ENCODE assay signal across 10 cellular contexts in the genomic region with DNA sequence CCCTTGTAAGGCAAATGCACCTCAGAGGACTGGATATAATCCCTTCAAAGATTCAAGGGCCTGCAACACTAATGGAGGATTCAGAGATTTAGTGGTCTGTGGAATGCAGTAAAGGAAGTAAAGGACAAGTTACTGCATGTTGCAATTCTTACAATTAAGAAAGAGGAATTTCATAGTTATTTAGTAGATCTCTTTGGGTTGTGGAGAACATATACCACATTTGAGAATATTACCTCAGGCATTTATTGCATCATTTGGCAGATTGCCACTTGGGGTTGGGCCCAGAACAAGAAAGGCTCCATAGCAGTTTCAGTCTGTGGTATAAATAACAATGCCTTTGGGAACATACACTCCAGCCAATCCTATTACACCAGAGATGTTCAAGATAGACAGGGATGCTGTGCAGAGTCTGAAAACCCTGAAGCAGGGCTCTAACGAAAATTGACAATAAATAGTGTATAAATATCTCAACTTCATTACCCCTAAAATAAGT. TPM values are rescaled to one million over a fixed set of nuclear protein-coding genes. Genes with fewer than 3 reads are reported as not detected.
DNase-seq lines count a peak whose midpoint lies in the region; ATAC-seq and TF ChIP-seq lines count a peak whose summit lies in the region.
"Had no signal": no experiment of that assay in that cellular context is flagged by ENCODE, and none has a peak within 500 bp of the region (broad histone marks: within the 10 kb centered on the region; RNA-seq: fewer than 3 reads in every experiment).

No MANE protein-coding gene starts in this region.

- WGBS in body of pancreas, 2 donors: 15 to 56% methylated on average over 1 of the region's 1 CpG

- no peaks in the 10 kb centered on the region for H3K9me3 ChIP-seq in body of pancreas

- no peaks in the 10 kb centered on the region for H3K4me1 ChIP-seq in body of pancreas

- no peak for TF ChIP-seq CTCF in body of pancreas (IDR thresholded peaks at IDR 0.05)

- no peak for ATAC-seq in body of pancreas
- no peak for ATAC-seq in GM18909 (IDR thresholded peaks at IDR 0.05; ENCODE audit: poor library complexity, unreplicated experiment)

- no peak overlapping the region for H3K27ac ChIP-seq in body of pancreas

- no peaks in the 10 kb centered on the region for H3K27me3 ChIP-seq in body of pancreas

- H3K4me3 ChIP-seq in body of pancreas: no peak overlapping the region

- TF ChIP-seq POLR2A in body of pancreas (IDR thresholded peaks at IDR 0.05): no peak

- intact Hi-C loops in body of pancreas (cut with DNase I): no loop called here

- H3K36me3 ChIP-seq in body of pancreas (replicated peaks in 1 of 2; ENCODE audit: insufficient read depth in 1 of 2, low read depth in 2 of 2): no peaks in the 10 kb centered on the region

- DNase-seq in DMS79 treated with DMSO at 0.1 percent for 48 hours (lab: John Stamatoyannopoulos, UW): peak; percentile 81
- peak; percentile 96 for DNase-seq in MV-4-11 (lab: John Stamatoyannopoulos, UW)
- DNase-seq in body of pancreas: peak; percentile 34 to 57 (median 46)
- DNase-seq in lung microvascular endothelial cell (ENCODE audit: low read depth in 2 of 2): peak; percentile 74 to 86
- no peak for DNase-seq in activated CD4-positive, alpha-beta T cell treated with anti-CD3 and anti-CD28 coated beads, Interleukin-2, amount 50 U/mL, for 4 hours
- DNase-seq in cerebellar cortex (ENCODE audit: low spot score): no peak
- DNase-seq in DMS153 (lab: John Stamatoyannopoulos, UW): no peak
- DNase-seq: activated naive CD8-positive, alpha-beta T cell treated with anti-CD3 and anti-CD28 coated beads, Interleukin-2, amount 10 ng/mL, durations not matched to agents 7 days and 5 days; mesendoderm had no signal

RNA-seq across cellular contexts. Expression of a gene that starts 20.9 kb away (rescaled TPM):
- total RNA-seq in body of pancreas: 10 to 100 TPM; 17.4 to 18.8 TPM
- 5.0 and 10.5 TPM in 2 replicates for total RNA-seq in lung microvascular endothelial cell

RNA-seq across cellular contexts. Expression of a gene that starts 58.4 kb away (rescaled TPM):
- 1 to 10 TPM; 2.0 to 5.4 TPM for total RNA-seq in body of pancreas
- 8.3 and 9.9 TPM in 2 replicates for total RNA-seq in lung microvascular endothelial cell

Comparison
In these comparisons a context has a peak if more than half of its experiments do, and no peak if none do; other contexts are left out.
1. DNase-seq: peak in DMS79 treated with DMSO at 0.1 percent for 48 hours (single experiment), MV-4-11 (single experiment), body of pancreas (4 of 4) and lung microvascular endothelial cell (2 of 2); none in activated CD4-positive, alpha-beta T cell treated with anti-CD3 and anti-CD28 coated beads, Interleukin-2, amount 50 U/mL, for 4 hours (0 of 2), cerebellar cortex (single experiment) and DMS153 (single experiment).